ENCODE assay signal across 7 cellular contexts in the genomic region with DNA sequence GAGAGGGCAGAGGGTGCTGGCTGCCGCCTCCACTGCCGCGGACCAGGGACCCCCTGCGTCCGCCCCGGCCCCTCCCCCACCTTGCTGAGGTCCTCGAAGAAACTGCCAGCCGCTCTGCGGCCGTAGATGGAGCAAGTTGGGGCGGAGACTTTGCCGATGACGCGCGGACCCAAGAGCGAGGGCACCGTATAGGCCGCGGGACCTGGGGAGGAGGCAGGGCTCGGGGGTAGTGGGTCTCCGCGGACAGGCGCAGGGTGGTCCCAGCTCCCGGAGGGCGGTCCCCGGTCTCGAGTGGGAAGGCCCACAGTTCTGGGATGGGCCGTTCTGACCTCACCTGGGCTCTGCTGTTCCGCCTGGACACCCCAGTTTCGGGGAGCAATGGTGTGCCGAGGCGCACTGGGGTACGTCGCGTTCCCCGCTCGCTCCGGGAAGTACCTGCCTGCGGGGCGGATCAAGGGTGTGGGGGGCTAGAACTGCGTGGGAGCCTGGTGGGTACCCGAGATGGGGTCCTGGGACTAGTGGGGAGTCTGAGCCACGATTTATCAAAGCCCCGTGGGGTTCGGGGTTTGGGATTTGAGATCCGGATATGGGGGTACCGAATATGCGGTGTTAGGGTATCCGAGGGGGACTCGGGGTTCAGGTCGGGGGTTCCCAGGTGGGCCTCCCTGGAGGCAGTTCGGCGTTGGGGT. TPM values are rescaled to one million over a fixed set of nuclear protein-coding genes. Genes with fewer than 3 reads are reported as not detected.
A peak's percentile ranks its signal among the peaks of the same experiment; 100 is the strongest.
DNase-seq lines count a peak whose midpoint lies in the region; TF ChIP-seq lines count a peak whose summit lies in the region.

No MANE protein-coding gene starts in this region.

- H3K4me1 Mint-ChIP-seq in endothelial cell (ENCODE audit: unreplicated experiment) = peaks cover 8% of the 10 kb centered on the region

- H3K4me3 Mint-ChIP-seq in endothelial cell (ENCODE audit: unreplicated experiment) = peak overlapping the region; percentile 65

- peak; percentile 73 for TF ChIP-seq POLR2A in GM19099 (IDR thresholded peaks at IDR 0.05; ENCODE audit: extremely low read depth, insufficient read length, low read depth)

- no peaks in the 10 kb centered on the region for H3K36me3 Mint-ChIP-seq in endothelial cell (ENCODE audit: low read depth, unreplicated experiment)

- peaks cover 47% of the 10 kb centered on the region for H3K4me1 ChIP-seq in mucosa of stomach (ENCODE audit: control insufficient read depth, insufficient read depth, low read length)

- H3K9me3 Mint-ChIP-seq in endothelial cell (ENCODE audit: unreplicated experiment) = no peaks in the 10 kb centered on the region

- H3K9me3 ChIP-seq in mucosa of stomach (ENCODE audit: control insufficient read depth, low read length) = no peaks in the 10 kb centered on the region

- H3K27me3 ChIP-seq in mucosa of stomach (ENCODE audit: control insufficient read depth, insufficient read depth, low read length) = no peaks in the 10 kb centered on the region

- H3K9ac ChIP-seq in mucosa of stomach (ENCODE audit: low read length) = peak overlapping the region; percentile 99

- H3K27me3 Mint-ChIP-seq in endothelial cell (ENCODE audit: unreplicated experiment) = peaks cover 30% of the 10 kb centered on the region

- H3K36me3 ChIP-seq in mucosa of stomach (ENCODE audit: control insufficient read depth, insufficient read depth, low read length) = no peaks in the 10 kb centered on the region

- H3K27ac Mint-ChIP-seq in endothelial cell (ENCODE audit: unreplicated experiment) = no peak overlapping the region

- TF ChIP-seq CTCF in endothelial cell (IDR thresholded peaks at IDR 0.05; ENCODE audit: unreplicated experiment) = no peak

- H3K4me3 ChIP-seq in mucosa of stomach (ENCODE audit: low read length) = peak overlapping the region; percentile 89

- DNase-seq in NCI-H2196 treated with DMSO at 0.1 percent for 48 hours (lab: John Stamatoyannopoulos, UW; ENCODE audit: unreplicated experiment) = peak; percentile 16
- peak; percentile 92 for DNase-seq in activated CD8-positive, alpha-beta memory T cell treated with anti-CD3 and anti-CD28 coated beads for 24 hours
- peak; percentile 67 for DNase-seq in endothelial cell (ENCODE audit: low spot score)
- peak; percentile 74 to 79 for DNase-seq in stimulated activated CD8-positive, alpha-beta memory T cell treated with anti-CD3 and anti-CD28 coated beads, Interleukin-7, amount 100 ng/mL, for 4 hours (ENCODE audit: low read depth in 2 of 2)
- DNase-seq in NCI-H187 (lab: John Stamatoyannopoulos, UW) = no peak

RNA-seq across cellular contexts. Expression of a gene that starts 1.2 kb away (rescaled TPM):
- 6.3 TPM for total RNA-seq in endothelial cell (ENCODE audit: unreplicated experiment)

RNA-seq across cellular contexts. Expression of a gene that starts 5.6 kb away (rescaled TPM):
- total RNA-seq in endothelial cell (ENCODE audit: unreplicated experiment) = 1.1 TPM

RNA-seq across cellular contexts. Expression of a gene that starts 14.7 kb away (rescaled TPM):
- total RNA-seq in endothelial cell (ENCODE audit: unreplicated experiment) = not detected

RNA-seq across cellular contexts. Expression of a gene that starts 23.0 kb away (rescaled TPM):
- total RNA-seq in endothelial cell (ENCODE audit: unreplicated experiment) = 40.9 TPM

RNA-seq across cellular contexts. Expression of a gene that starts 23.5 kb away (rescaled TPM):
- 88.2 TPM for total RNA-seq in endothelial cell (ENCODE audit: unreplicated experiment)

Comparison
In these comparisons a context has a peak if more than half of its experiments do, and no peak if none do; other contexts are left out.
1. DNase-seq: peak in NCI-H2196 treated with DMSO at 0.1 percent for 48 hours (single experiment), activated CD8-positive, alpha-beta memory T cell treated with anti-CD3 and anti-CD28 coated beads for 24 hours (single experiment), endothelial cell (single experiment) and stimulated activated CD8-positive, alpha-beta memory T cell treated with anti-CD3 and anti-CD28 coated beads, Interleukin-7, amount 100 ng/mL, for 4 hours (2 of 2); none in NCI-H187 (0 of 2).